In genomic region chr4:184019084-184019483, GRCh38 we compare ENCODE assay signal across 1 cellular context.
TF ChIP-seq lines count a peak whose summit lies in the region.

No MANE protein-coding gene starts in this region.

TF ChIP-seq in IMR-90, 13 proteins besides CTCF, POLR2A, EP300 and RAD21 (continued from another document):
- TF ChIP-seq USF2 (IDR thresholded peaks at IDR 0.05; ENCODE audit: low read depth, low read length), result no peak
